13 cellular contexts compared by ENCODE assay signal in the genomic region with DNA sequence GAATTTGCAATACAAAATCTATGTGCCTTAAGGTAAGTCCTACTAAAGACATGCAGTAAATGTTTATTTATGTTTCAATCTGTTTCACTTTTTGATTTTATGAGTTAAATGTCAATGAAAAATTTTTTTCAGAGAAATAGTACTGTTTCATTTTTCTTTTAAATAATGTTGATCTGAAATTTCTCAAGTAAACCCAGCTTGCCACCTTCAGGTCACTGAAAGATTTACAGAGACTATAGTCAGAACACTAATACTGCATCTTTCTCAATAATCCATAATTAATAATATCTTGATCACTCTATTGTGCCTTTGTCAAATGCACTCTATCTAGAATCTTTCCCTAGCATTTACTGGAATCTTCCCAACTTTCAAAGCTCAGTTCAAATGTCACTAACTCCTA. TPM values are rescaled to one million over a fixed set of nuclear protein-coding genes. Genes with fewer than 3 reads are reported as not detected.
DNase-seq lines count a peak whose midpoint lies in the region; ATAC-seq and TF ChIP-seq lines count a peak whose summit lies in the region.
"Had no signal": no experiment of that assay in that cellular context is flagged by ENCODE, and none has a peak within 500 bp of the region (broad histone marks: within the 10 kb centered on the region; RNA-seq: fewer than 3 reads in every experiment).

No MANE protein-coding gene starts in this region.

- H3K9me3 ChIP-seq in cardiac muscle cell (ENCODE audit: low read depth) (no peaks in the 10 kb centered on the region), right atrium auricular region (no peaks in the 10 kb centered on the region), PC-3 (ENCODE audit: low read length) (no peaks in the 10 kb centered on the region), tibial artery (no peaks in the 10 kb centered on the region)

- H3K4me3 ChIP-seq in cardiac muscle cell = no peak overlapping the region
- no peak overlapping the region for H3K4me3 ChIP-seq in right atrium auricular region
- H3K4me3 ChIP-seq in PC-3 (ENCODE audit: low read length) = no peak overlapping the region
- H3K4me3 ChIP-seq in fibroblast of mammary gland (ENCODE audit: control insufficient read depth, low read depth, low read length) = no peak overlapping the region
- no peak overlapping the region for H3K4me3 ChIP-seq in tibial artery

- no peak overlapping the region for H3K4me2 ChIP-seq in PC-3 (ENCODE audit: low read length)

- H3K9ac ChIP-seq in PC-3 (ENCODE audit: low read length) = no peak overlapping the region

- H3K4me1 ChIP-seq in cardiac muscle cell (ENCODE audit: low read depth) (no peaks in the 10 kb centered on the region), right atrium auricular region (no peaks in the 10 kb centered on the region), PC-3 (ENCODE audit: insufficient read depth, low read length) (0 out of 2 replicates have a peak, but pooled peaks cover 4% of the 10 kb centered on the region), tibial artery (no peaks in the 10 kb centered on the region)

- no peak overlapping the region for H3K27ac ChIP-seq in cardiac muscle cell
- no peak overlapping the region for H3K27ac ChIP-seq in right atrium auricular region
- H3K27ac ChIP-seq in PC-3 (ENCODE audit: low read length) = no peak overlapping the region
- H3K27ac ChIP-seq in tibial artery = no peak overlapping the region
- H3K27ac ChIP-seq: HL-60 had no signal

- no peaks in the 10 kb centered on the region for H3K9me3 Mint-ChIP-seq in activated CD8-positive, alpha-beta T cell treated with anti-CD3 and anti-CD28 coated beads for 36 hours
- H3K9me3 Mint-ChIP-seq: CD4-positive, alpha-beta memory T cell had no signal

- H3F3A ChIP-seq in PC-3 (ENCODE audit: low read length, unreplicated experiment) = no peaks in the 10 kb centered on the region

- H3K9me2 ChIP-seq in PC-3 (replicated peaks; ENCODE audit: low read length) = no peaks in the 10 kb centered on the region

- no peaks in the 10 kb centered on the region for H3K79me2 ChIP-seq in PC-3 (ENCODE audit: low read length)

- H3K4me1 Mint-ChIP-seq in activated CD8-positive, alpha-beta T cell treated with anti-CD3 and anti-CD28 coated beads for 36 hours (ENCODE audit: low read depth) = no peaks in the 10 kb centered on the region
- H3K4me1 Mint-ChIP-seq: CD4-positive, alpha-beta memory T cell had no signal

- H3K36me3 ChIP-seq in cardiac muscle cell (no peaks in the 10 kb centered on the region), right atrium auricular region (no peaks in the 10 kb centered on the region), PC-3 (ENCODE audit: low read depth, low read length) (no peaks in the 10 kb centered on the region), tibial artery (no peaks in the 10 kb centered on the region)

- no peaks in the 10 kb centered on the region for H3K36me3 Mint-ChIP-seq in activated CD8-positive, alpha-beta T cell treated with anti-CD3 and anti-CD28 coated beads for 36 hours (ENCODE audit: low read depth)
- H3K36me3 Mint-ChIP-seq: CD4-positive, alpha-beta memory T cell had no signal

- POLR2A ChIA-PET in PC-3 (lab: Charles Lee; ENCODE audit: unreplicated experiment) = no interaction called here
- POLR2A ChIA-PET in activated CD8-positive, alpha-beta T cell treated with anti-CD3 and anti-CD28 coated beads for 36 hours (lab: Charles Lee) = interaction anchor here (1.3 kb wide), 1 partner anchor 60 kb away, joined by 3 read pairs; no protein-coding TSS in a partner anchor

- no peak overlapping the region for H3K27ac Mint-ChIP-seq in activated CD8-positive, alpha-beta T cell treated with anti-CD3 and anti-CD28 coated beads for 36 hours
- H3K27ac Mint-ChIP-seq: CD4-positive, alpha-beta memory T cell had no signal

- H2AFZ ChIP-seq in PC-3 (ENCODE audit: low read length) = no peak overlapping the region

- no peaks in the 10 kb centered on the region for H3K27me3 Mint-ChIP-seq in activated CD8-positive, alpha-beta T cell treated with anti-CD3 and anti-CD28 coated beads for 36 hours

- peak; percentile 46 for ATAC-seq in PC-3
- ATAC-seq in GM18861 (IDR thresholded peaks at IDR 0.05; ENCODE audit: unreplicated experiment) = no peak
- no peak for ATAC-seq in activated CD8-positive, alpha-beta T cell treated with anti-CD3 and anti-CD28 coated beads for 36 hours

- TF ChIP-seq CTCF in cardiac muscle cell (IDR thresholded peaks at IDR 0.05; ENCODE audit: low read depth, low read length) = peak; percentile 37
- peak in 1 of 2 donors; percentile 49 for TF ChIP-seq CTCF in right atrium auricular region (IDR thresholded peaks at IDR 0.05)
- TF ChIP-seq CTCF in PC-3 (conservative IDR thresholded peaks at IDR 0.05; ENCODE audit: low read depth, low read length) = peak; percentile 63
- peak; percentile 25 for TF ChIP-seq CTCF in fibroblast of mammary gland (conservative IDR thresholded peaks at IDR 0.05; ENCODE audit: control insufficient read depth, insufficient read depth, low read depth, low read length)
- TF ChIP-seq CTCF in tibial artery (IDR thresholded peaks at IDR 0.05) = peak; percentile 12 to 27
- TF ChIP-seq CTCF in activated CD8-positive, alpha-beta T cell treated with anti-CD3 and anti-CD28 coated beads for 36 hours (IDR thresholded peaks at IDR 0.05) = no peak

- H3K27me3 ChIP-seq in cardiac muscle cell = no peaks in the 10 kb centered on the region
- H3K27me3 ChIP-seq in right atrium auricular region = no peaks in the 10 kb centered on the region
- H3K27me3 ChIP-seq in PC-3 (ENCODE audit: low read length) = peaks cover 6% of the 10 kb centered on the region; the same call in 1 of the 2 replicates
- H3K27me3 ChIP-seq in tibial artery = no peaks in the 10 kb centered on the region

- H3K4me3 Mint-ChIP-seq in activated CD8-positive, alpha-beta T cell treated with anti-CD3 and anti-CD28 coated beads for 36 hours = no peak overlapping the region
- H3K4me3 Mint-ChIP-seq: CD4-positive, alpha-beta memory T cell had no signal

- H4K20me1 ChIP-seq in PC-3 (ENCODE audit: low read length) = no peaks in the 10 kb centered on the region

- intact Hi-C loops in PC-3 (cut with micrococcal nuclease) (loop anchor here (1.0 to 10.0 kb wide), 3 partner anchors 38 to 244 kb away; no protein-coding TSS in a partner anchor), tibial artery (cut with DNase I; ENCODE audit: low total_unique reads) (no loop called here)
- intact Hi-C loops in activated CD8-positive, alpha-beta T cell treated with anti-CD3 and anti-CD28 coated beads for 36 hours (cut with micrococcal nuclease) = no loop called here

- BruUV-seq in PC-3 (replicated peaks; lab: Mats Ljungman, UMichigan) = no TSS peak

- CTCF ChIA-PET in PC-3 (lab: Charles Lee) = interaction anchor here (0.5 to 1.4 kb wide), 6 partner anchors 37 to 331 kb away, joined by 4 to 16 read pairs (median 7); no protein-coding TSS in a partner anchor
- CTCF ChIA-PET in activated CD8-positive, alpha-beta T cell treated with anti-CD3 and anti-CD28 coated beads for 36 hours (lab: Charles Lee) = interaction anchor here (0.6 to 1.7 kb wide), 6 partner anchors 36 to 286 kb away, joined by 3 to 9 read pairs (median 3); no protein-coding TSS in a partner anchor

- DNase-seq in cardiac muscle cell (ENCODE audit: low read depth in 1 of 2, low spot score in 1 of 2) (peak; percentile 3 to 40), right atrium auricular region (ENCODE audit: low spot score) (no peak), PC-3 (peak; percentile 33), fibroblast of mammary gland (ENCODE audit: low read depth) (peak; percentile 28), tibial artery (no peak)
- DNase-seq in stimulated activated CD4-positive, alpha-beta T cell treated with anti-CD3 and anti-CD28 coated beads, Interleukin-4, amount 100 ng/mL, for 1 hour = no peak
- DNase-seq in activated CD8-positive, alpha-beta T cell treated with anti-CD3 and anti-CD28 coated beads for 36 hours = no peak
- DNase-seq: mesendoderm; stimulated activated CD4-positive, alpha-beta T cell treated with anti-CD3 and anti-CD28 coated beads, Interleukin-15, amount 100 ng/mL, for 24 hours; T1000 had no signal

RNA-seq across cellular contexts. Expression of gene DHX40, which starts 6.5 kb away (rescaled TPM):
- total RNA-seq in cardiac muscle cell = 53.0 and 62.6 TPM in 2 replicates
- 30.2 and 35.4 TPM in 2 replicates for polyA plus RNA-seq in cardiac muscle cell
- total RNA-seq in right atrium auricular region = 10 to 100 TPM; 22.1 to 22.7 TPM
- total RNA-seq in PC-3 (2014; rRNA removed) = 36.6 and 38.9 TPM in 2 replicates
- 10 to 100 TPM; 24.7 to 24.9 TPM for total RNA-seq in activated CD8-positive, alpha-beta T cell treated with anti-CD3 and anti-CD28 coated beads for 36 hours

Comparison
In these comparisons a context has a peak if more than half of its experiments do, and no peak if none do; other contexts are left out.
1. DNase-seq: peak in cardiac muscle cell (2 of 2), PC-3 (single experiment) and fibroblast of mammary gland (single experiment); none in right atrium auricular region (single experiment), tibial artery (0 of 2), stimulated activated CD4-positive, alpha-beta T cell treated with anti-CD3 and anti-CD28 coated beads, Interleukin-4, amount 100 ng/mL, for 1 hour (single experiment) and activated CD8-positive, alpha-beta T cell treated with anti-CD3 and anti-CD28 coated beads for 36 hours (single experiment).